20 cellular contexts compared by ENCODE assay signal in the genomic region with DNA sequence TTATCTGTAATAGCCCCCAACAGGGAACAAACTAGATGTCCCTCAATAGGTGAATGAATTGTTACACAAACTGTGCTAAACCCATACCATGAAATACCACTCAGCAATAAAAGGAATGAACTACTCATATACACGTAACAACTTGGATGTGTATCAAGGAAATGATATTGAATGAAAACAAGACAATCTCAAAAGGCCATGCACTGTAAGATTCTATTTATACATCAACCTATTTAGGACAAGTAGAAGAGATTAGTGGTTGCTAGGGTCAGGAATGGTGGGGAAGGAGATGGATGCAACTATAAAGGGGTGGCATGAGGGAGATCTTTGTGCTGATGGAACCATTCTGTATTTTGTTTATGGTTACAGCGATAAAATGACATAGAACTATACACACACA. TPM values are rescaled to one million over a fixed set of nuclear protein-coding genes. Genes with fewer than 3 reads are reported as not detected.
"Had no signal": no experiment of that assay in that cellular context is flagged by ENCODE, and none has a peak within 500 bp of the region (broad histone marks: within the 10 kb centered on the region; RNA-seq: fewer than 3 reads in every experiment).

No MANE protein-coding gene starts in this region.

- ATAC-seq: activated CD4-positive, CD25-positive, alpha-beta regulatory T cell treated with anti-CD3 and anti-CD28 coated beads, Interleukin-2, amount 50 U/mL, for 24 hours; activated naive CD8-positive, alpha-beta T cell treated with anti-CD3 and anti-CD28 coated beads, Interleukin-2, amount 50 U/mL, for 24 hours; lower lobe of right lung; upper lobe of right lung had no signal

- H2AFZ ChIP-seq: neural progenitor cell had no signal

- H3K4me3 ChIP-seq: breast epithelium, dorsolateral prefrontal cortex, lower lobe of right lung, neural progenitor cell, ovary, thoracic aorta, upper lobe of right lung had no signal

- H3K27me3 ChIP-seq: breast epithelium, dorsolateral prefrontal cortex, neural progenitor cell, ovary, upper lobe of right lung had no signal

- H3K27ac ChIP-seq: breast epithelium, dorsolateral prefrontal cortex, lower lobe of right lung, neural progenitor cell, ovary, thoracic aorta, upper lobe of right lung had no signal

- H3K9me3 ChIP-seq: breast epithelium, lower lobe of right lung, ovary, SK-N-SH, thoracic aorta, upper lobe of right lung had no signal

- H3K27ac Mint-ChIP-seq: activated naive CD8-positive, alpha-beta T cell treated with anti-CD3 and anti-CD28 coated beads, Interleukin-2, amount 50 U/mL, for 24 hours; mesothelial cell of epicardium; neural progenitor cell had no signal

- H3K27me3 Mint-ChIP-seq: activated naive CD8-positive, alpha-beta T cell treated with anti-CD3 and anti-CD28 coated beads, Interleukin-2, amount 50 U/mL, for 24 hours had no signal

- DNase-seq: activated naive CD4-positive, alpha-beta T cell; activated naive CD8-positive, alpha-beta T cell treated with anti-CD3 and anti-CD28 coated beads, Interleukin-2, amount 50 U/mL, for 24 hours; aorta; dorsolateral prefrontal cortex; kidney glomerular epithelial cell; lower lobe of right lung; ovary; SK-N-SH; stimulated activated CD4-positive, alpha-beta T cell treated with anti-CD3 and anti-CD28 coated beads, Interleukin-12 subunit alpha, Interleukin-12 subunit beta, amount 100 ng/mL, for 4 hours; stimulated activated CD4-positive, alpha-beta T cell treated with anti-CD3 and anti-CD28 coated beads, Interleukin-2, amount 100 ng/mL, for 24 hours; T-helper 1 cell; T1000; upper lobe of right lung had no signal

- H3K4me2 ChIP-seq: neural progenitor cell, SK-N-SH had no signal

- H3K4me3 Mint-ChIP-seq: activated naive CD8-positive, alpha-beta T cell treated with anti-CD3 and anti-CD28 coated beads, Interleukin-2, amount 50 U/mL, for 24 hours; mesothelial cell of epicardium; neural progenitor cell had no signal

- H3K4me1 ChIP-seq: breast epithelium, neural progenitor cell, upper lobe of right lung had no signal

- H3K9me3 Mint-ChIP-seq: activated naive CD8-positive, alpha-beta T cell treated with anti-CD3 and anti-CD28 coated beads, Interleukin-2, amount 50 U/mL, for 24 hours had no signal

- H3K9ac ChIP-seq: neural progenitor cell, SK-N-SH had no signal

- H3K36me3 ChIP-seq: neural progenitor cell, ovary had no signal

RNA-seq across cellular contexts. Expression of a gene that starts 51.5 kb away (rescaled TPM):
- total RNA-seq: glomerular endothelial cell, myocyte, thoracic aorta had no signal
